In the genomic region with DNA sequence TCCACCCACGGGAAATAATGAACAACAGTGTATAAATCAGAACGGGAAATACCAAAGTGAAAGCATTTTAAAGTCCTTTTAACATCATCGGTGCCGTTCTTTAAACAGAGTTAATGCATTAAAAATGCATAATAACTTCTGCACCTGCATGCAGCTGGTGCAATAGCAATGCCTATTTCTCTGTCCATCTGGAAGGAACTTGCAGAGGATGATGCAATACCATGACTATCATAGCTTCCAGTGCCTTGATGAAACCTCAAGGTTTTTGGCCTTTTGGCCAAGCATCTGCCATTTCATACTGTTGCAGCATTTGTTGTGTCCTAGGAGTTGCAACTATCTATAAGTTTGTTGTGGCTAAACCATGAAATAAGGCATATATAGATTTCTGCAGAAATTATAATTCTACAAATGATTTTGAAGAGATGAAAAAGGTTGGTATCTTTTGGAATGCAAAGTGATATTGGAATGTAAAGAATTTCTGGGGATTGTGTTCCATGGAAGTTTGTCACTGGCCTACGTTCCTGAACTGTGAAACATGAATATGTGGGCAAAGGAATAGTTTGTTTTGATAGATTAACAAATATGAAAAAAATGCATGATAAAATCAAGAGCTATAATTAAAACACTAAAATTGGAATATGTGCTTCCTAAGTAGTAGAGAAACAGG, we compare ENCODE assay signal across 1 cellular context.
TF ChIP-seq lines count a peak whose summit lies in the region.

No MANE protein-coding gene starts in this region.

TF ChIP-seq in H1, 55 proteins besides CTCF, POLR2A, EP300 and RAD21:
- TF ChIP-seq KDM1A (IDR thresholded peaks at IDR 0.05; ENCODE audit: borderline replicate concordance, low read length): no peak
- no peak for TF ChIP-seq BRCA1 (IDR thresholded peaks at IDR 0.05; ENCODE audit: low read depth, low read length)
- no peak for TF ChIP-seq KDM5A (IDR thresholded peaks at IDR 0.05; ENCODE audit: low read length)
- TF ChIP-seq, protein P1, sequence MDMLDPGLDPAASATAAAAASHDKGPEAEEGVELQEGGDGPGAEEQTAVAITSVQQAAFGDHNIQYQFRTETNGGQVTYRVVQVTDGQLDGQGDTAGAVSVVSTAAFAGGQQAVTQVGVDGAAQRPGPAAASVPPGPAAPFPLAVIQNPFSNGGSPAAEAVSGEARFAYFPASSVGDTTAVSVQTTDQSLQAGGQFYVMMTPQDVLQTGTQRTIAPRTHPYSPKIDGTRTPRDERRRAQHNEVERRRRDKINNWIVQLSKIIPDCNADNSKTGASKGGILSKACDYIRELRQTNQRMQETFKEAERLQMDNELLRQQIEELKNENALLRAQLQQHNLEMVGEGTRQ (IDR thresholded peaks at IDR 0.05; ENCODE audit: low read length): no peak
- no peak for TF ChIP-seq GTF2F1 (IDR thresholded peaks at IDR 0.05; ENCODE audit: borderline replicate concordance, low read depth, low read length)
- TF ChIP-seq CEBPB (IDR thresholded peaks at IDR 0.05; ENCODE audit: low read depth, low read length): peak; percentile 95
- no peak for TF ChIP-seq EZH2 (IDR thresholded peaks at IDR 0.05; ENCODE audit: low read depth, low read length, severe bottlenecking)
- TF ChIP-seq KDM4A (IDR thresholded peaks at IDR 0.05; ENCODE audit: low read depth, low read length, severe bottlenecking): no peak
- TF ChIP-seq POLR2AphosphoS5 (IDR thresholded peaks at IDR 0.05; ENCODE audit: low read depth, low read length): no peak
- no peak for TF ChIP-seq NRF1 (IDR thresholded peaks at IDR 0.05; ENCODE audit: low read depth, low read length)
- TF ChIP-seq YY1 (IDR thresholded peaks at IDR 0.05; ENCODE audit: low read depth, low read length): no peak
- TF ChIP-seq JUND (IDR thresholded peaks at IDR 0.05; ENCODE audit: low read length): peak; percentile 58
